ENCODE assay signal across 26 cellular contexts in genomic region chr6:19997104-19997503, GRCh38.
"Had no signal": no experiment of that assay in that cellular context is flagged by ENCODE, and none has a peak within 500 bp of the region (broad histone marks: within the 10 kb centered on the region; RNA-seq: fewer than 3 reads in every experiment).

No MANE protein-coding gene starts in this region.

- H3K4me3 ChIP-seq: colonic mucosa, esophagus squamous epithelium, gastrocnemius medialis, heart right ventricle, left lung, lower lobe of right lung, mucosa of descending colon had no signal

- H3K27me3 ChIP-seq: colonic mucosa, gastrocnemius medialis had no signal

- H3K27ac ChIP-seq: colonic mucosa, epithelial cell of prostate, esophagus squamous epithelium, gastrocnemius medialis, heart right ventricle, left lung, lower lobe of right lung had no signal

- H3K36me3 ChIP-seq: colonic mucosa, esophagus squamous epithelium, gastrocnemius medialis, heart right ventricle, left lung, lower lobe of right lung had no signal

- DNase-seq: colonic mucosa; cortex of kidney; effector CD8-positive, alpha-beta T cell; effector memory CD8-positive, alpha-beta T cell; endodermal cell; erythroblast; esophagus squamous epithelium; foreskin fibroblast; foreskin melanocyte; gastrocnemius medialis; glutamatergic neuron; head of caudate nucleus; heart right ventricle; hippocampal formation; left cardiac atrium; left lung; left ventricle myocardium superior; lower lobe of right lung; mesenchymal stem cell; mucosa of descending colon; naive B cell had no signal

- H3K4me1 ChIP-seq: colonic mucosa, esophagus squamous epithelium, gastrocnemius medialis, heart right ventricle, left lung, lower lobe of right lung had no signal

- ATAC-seq: effector memory CD8-positive, alpha-beta T cell; esophagus mucosa; gastrocnemius medialis; heart right ventricle; left cardiac atrium; left lung; left ventricle myocardium superior; lower lobe of right lung; mucosa of descending colon had no signal

- FAIRE-seq: endometrium, islet of Langerhans, keratinocyte had no signal

- H3K9me3 ChIP-seq: colonic mucosa, esophagus squamous epithelium, gastrocnemius medialis, heart right ventricle, lower lobe of right lung, mucosa of descending colon had no signal
